In the genomic region with DNA sequence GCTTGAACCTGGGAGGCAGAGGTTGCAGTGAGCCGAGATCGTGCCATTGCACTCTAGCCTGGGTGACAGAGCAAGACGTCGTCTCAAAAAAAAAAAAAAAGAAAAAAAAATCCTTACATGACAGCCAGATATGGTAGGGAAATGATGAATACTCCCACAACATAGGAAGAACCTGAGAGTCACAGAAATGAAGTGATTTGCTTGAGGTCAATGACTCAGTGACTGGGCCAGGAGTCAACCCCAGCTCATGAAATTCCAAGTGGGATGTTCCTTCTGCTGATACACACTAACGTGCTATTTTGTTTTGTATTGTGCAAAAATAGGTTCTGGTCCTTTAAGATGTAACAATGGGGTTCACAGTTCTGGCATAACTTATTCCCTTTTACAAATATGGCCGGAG, we compare ENCODE assay signal across 2 cellular contexts.
TF ChIP-seq lines count a peak whose summit lies in the region.

No MANE protein-coding gene starts in this region.

TF ChIP-seq in liver, 16 proteins besides CTCF, POLR2A, EP300 and RAD21:
- TF ChIP-seq RXRA (IDR thresholded peaks at IDR 0.05) (peak; percentile 57 to 66), SP1 (IDR thresholded peaks at IDR 0.05) (no peak)

TF ChIP-seq in HepG2, 621 proteins besides CTCF, POLR2A, EP300 and RAD21:
- TF ChIP-seq ZBTB7A (CRISPR knock-in tag; IDR thresholded peaks at IDR 0.05) = no peak
